ENCODE assay signal across 1 cellular context in genomic region chr15:56042523-56042922, GRCh38.
TF ChIP-seq lines count a peak whose summit lies in the region.

No MANE protein-coding gene starts in this region.

TF ChIP-seq in HEK293, 187 proteins besides CTCF, POLR2A, EP300 and RAD21 (continued from another document):
- TF ChIP-seq ATF2 (tag by site-specific recombination; IDR thresholded peaks at IDR 0.05; ENCODE audit: low read depth) (no peak), RBAK (tag by site-specific recombination; IDR thresholded peaks at IDR 0.05) (no peak), ZSCAN16 (tag by site-specific recombination; IDR thresholded peaks at IDR 0.05) (no peak)
TF ChIP-seq in HEK293: peak in this region for 0.
